Comparison of ENCODE assay signal across 13 cellular contexts in the genomic region with DNA sequence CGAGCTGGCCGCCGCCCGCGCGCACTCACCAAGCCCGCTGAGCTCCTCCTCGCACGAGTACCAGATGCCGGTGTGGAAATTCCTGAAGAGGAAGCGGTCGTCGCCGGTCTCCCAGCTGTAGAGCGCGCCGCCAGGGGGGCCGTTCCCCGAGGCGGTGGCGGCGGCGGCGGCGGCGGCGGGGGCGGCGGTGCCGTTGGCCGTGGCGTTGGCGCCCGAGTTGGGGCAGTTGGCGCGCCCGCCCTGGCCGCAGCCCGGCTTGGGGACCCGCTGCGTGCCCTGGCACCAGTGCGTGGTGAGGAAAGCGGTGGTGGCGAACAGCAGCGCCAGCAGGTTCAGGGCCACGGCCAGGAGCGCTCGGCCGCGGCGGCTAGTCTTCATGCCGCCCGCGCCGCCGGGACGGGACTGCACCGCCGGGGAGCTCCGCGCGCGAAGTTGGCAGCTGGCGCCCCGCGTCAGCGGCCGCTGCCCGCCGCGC. TPM values are rescaled to one million over a fixed set of nuclear protein-coding genes. Genes with fewer than 3 reads are reported as not detected.
DNase-seq lines count a peak whose midpoint lies in the region; ATAC-seq, FAIRE-seq and TF ChIP-seq lines count a peak whose summit lies in the region.
"Had no signal": no experiment of that assay in that cellular context is flagged by ENCODE, and none has a peak within 500 bp of the region (broad histone marks: within the 10 kb centered on the region; RNA-seq: fewer than 3 reads in every experiment).

No MANE protein-coding gene starts in this region.

- peaks cover 0 to 3% (median 0%) of the 10 kb centered on the region in 8 donors for H3K9me3 Mint-ChIP-seq in CD4-positive, alpha-beta memory T cell
- H3K9me3 Mint-ChIP-seq: T-helper 1 cell treated with Interleukin-12 subunit alpha and Interleukin-12 subunit beta and Interleukin-4 antibody, amounts not matched to agents 30 μg/mL and 1 μg/mL, for 36 hours had no signal

- H4K8ac ChIP-seq in mesendoderm (ENCODE audit: low read depth, low read length) = no peak overlapping the region

- H3K4me2 ChIP-seq in A549 (peak overlapping the region; percentile 98), mesendoderm (ENCODE audit: low read length) (peak overlapping the region; percentile 52)

- H3K23ac ChIP-seq in mesendoderm (ENCODE audit: low read length) = no peak overlapping the region

- no peaks in the 10 kb centered on the region for H3K36me3 Mint-ChIP-seq in CD4-positive, alpha-beta memory T cell

- H4K5ac ChIP-seq in mesendoderm (ENCODE audit: low read length) = no peak overlapping the region

- H3K79me1 ChIP-seq in mesendoderm (ENCODE audit: low read length) = no peaks in the 10 kb centered on the region

- FAIRE-seq in A549 (lab: Jason Lieb, UNC) = no peak

- H3K36me3 ChIP-seq in colonic mucosa = no peaks in the 10 kb centered on the region
- no peaks in the 10 kb centered on the region for H3K36me3 ChIP-seq in mesendoderm (ENCODE audit: control insufficient read depth, insufficient read depth, low read length)
- H3K36me3 ChIP-seq in CD4-positive, alpha-beta memory T cell (ENCODE audit: insufficient read depth, low read length) = no peaks in the 10 kb centered on the region

- 10% methylated on average over 6 of the region's 71 CpGs for WGBS in A549 (ENCODE audit: missing lambda C conversion rate)
- WGBS in mesendoderm (ENCODE audit: extremely low coverage, insufficient coverage, low lambda C conversion rate) = no CpG with 5 or more reads among the region's 71 CpGs

- H3K18ac ChIP-seq in mesendoderm (ENCODE audit: low read length) = no peak overlapping the region

- H3K27me3 ChIP-seq in colonic mucosa = peaks cover 26% of the 10 kb centered on the region
- peaks cover 20% of the 10 kb centered on the region for H3K27me3 ChIP-seq in mesendoderm (ENCODE audit: insufficient read depth, low read length, poor library complexity)
- H3K27me3 ChIP-seq in CD4-positive, alpha-beta memory T cell (ENCODE audit: insufficient read depth, low read length) = peaks cover 30% of the 10 kb centered on the region

- DNase-seq in A549 (ENCODE audit: low read depth in 1 of 2, low spot score in 1 of 2) (peak in 1 of 2 experiments; percentile 23), GM13977 (ENCODE audit: low spot score) (peak; percentile 52), colonic mucosa (no peak), mesendoderm (peak; percentile 21), amniotic stem cell (lab: John Stamatoyannopoulos, UW) (no peak)
- DNase-seq in activated CD4-positive, CD25-positive, alpha-beta regulatory T cell treated with anti-CD3 and anti-CD28 coated beads, Interleukin-2, amount 50 U/mL, for 72 hours = no peak
- no peak for DNase-seq in stimulated activated naive CD4-positive, alpha-beta T cell (lab: John Stamatoyannopoulos, UW)
- DNase-seq in CD4-positive, alpha-beta memory T cell = no peak
- DNase-seq: activated effector memory CD4-positive, alpha-beta T cell treated with anti-CD3 and anti-CD28 coated beads, Interleukin-2, amount 50 U/mL, for 16 hours; DMS79 treated with DMSO at 0.1 percent for 48 hours; NCI-H2081 treated with DMSO at 0.1 percent for 48 hours had no signal

- no peak overlapping the region for H2BK120ac ChIP-seq in mesendoderm (ENCODE audit: low read depth, low read length)

- H3K27ac ChIP-seq in A549 (no peak overlapping the region; a peak in 1 of 6 replicates), colonic mucosa (no peak overlapping the region), mesendoderm (ENCODE audit: low read depth, low read length) (no peak overlapping the region)
- no peak overlapping the region for H3K27ac ChIP-seq in CD4-positive, alpha-beta memory T cell (ENCODE audit: low read depth, low read length)
- H3K27ac ChIP-seq: parathyroid adenoma had no signal

- no peak overlapping the region for H3K9ac ChIP-seq in colonic mucosa (ENCODE audit: low read depth in 2 of 2, low read length in 2 of 2)
- no peak overlapping the region for H3K9ac ChIP-seq in mesendoderm (ENCODE audit: low read length)
- H3K9ac ChIP-seq: parathyroid adenoma had no signal

- CTCF ChIA-PET in A549 (lab: Yijun Ruan, JAX) = interaction anchor here (0.8 to 3.1 kb wide), 5 partner anchors 11 to 423 kb away, joined by 3 to 13 read pairs (median 5); no protein-coding TSS in a partner anchor
- CTCF ChIA-PET in CD4-positive, alpha-beta memory T cell (lab: Charles Lee; ENCODE audit: partially characterized antibody) = no interaction called here

- H3K4me3 ChIP-seq in A549 = peak overlapping the region; percentile 47
- H3K4me3 ChIP-seq in colonic mucosa = peak overlapping the region; percentile 7
- H3K4me3 ChIP-seq in mesendoderm (ENCODE audit: low read length) = no peak overlapping the region
- no peak overlapping the region for H3K4me3 ChIP-seq in CD4-positive, alpha-beta memory T cell (ENCODE audit: low read length in 2 of 2)

- no peak for TF ChIP-seq POLR2A in A549 (IDR thresholded peaks at IDR 0.05; ENCODE audit: low read length)

- TF ChIP-seq CTCF in A549 (IDR thresholded peaks at IDR 0.05) (no peak), GM13977 (IDR thresholded peaks at IDR 0.05; ENCODE audit: extremely low read depth, insufficient read depth, missing control alignments) (no peak), colonic mucosa (IDR thresholded peaks at IDR 0.05) (no peak)

- TF ChIP-seq RAD21 in A549 (conservative IDR thresholded peaks at IDR 0.05 in 1 of 2, IDR thresholded peaks at IDR 0.05 in 1 of 2) = no peak

- no peak overlapping the region for H3K27ac Mint-ChIP-seq in CD4-positive, alpha-beta memory T cell
- H3K27ac Mint-ChIP-seq: T-helper 1 cell treated with Interleukin-12 subunit alpha and Interleukin-12 subunit beta and Interleukin-4 antibody, amounts not matched to agents 30 μg/mL and 1 μg/mL, for 36 hours had no signal

- H3K4me1 ChIP-seq in A549 (peaks cover 4% of the 10 kb centered on the region; the same call in 1 of the 3 replicates), colonic mucosa (no peaks in the 10 kb centered on the region), mesendoderm (ENCODE audit: control insufficient read depth, low read depth, low read length) (no peaks in the 10 kb centered on the region)
- H3K4me1 ChIP-seq in CD4-positive, alpha-beta memory T cell (ENCODE audit: insufficient read depth, low read length) = no peaks in the 10 kb centered on the region
- H3K4me1 ChIP-seq: parathyroid adenoma had no signal

- in situ Hi-C loops in GM13977 (cut with MboI; ENCODE audit: low pct_unique_long_range_greater_than_20kb, low sequenced_read_pairs, unreplicated experiment) = no loop called here

- intact Hi-C loops in colonic mucosa (cut with DNase I) = no loop called here
- intact Hi-C loops in CD4-positive, alpha-beta memory T cell (cut with micrococcal nuclease) = no loop called here

- no peak overlapping the region for H2BK5ac ChIP-seq in mesendoderm (ENCODE audit: low read length)

- no peak overlapping the region for H3K4me3 Mint-ChIP-seq in CD4-positive, alpha-beta memory T cell
- H3K4me3 Mint-ChIP-seq: T-helper 1 cell treated with Interleukin-12 subunit alpha and Interleukin-12 subunit beta and Interleukin-4 antibody, amounts not matched to agents 30 μg/mL and 1 μg/mL, for 36 hours had no signal

- H3K27me3 Mint-ChIP-seq in CD4-positive, alpha-beta memory T cell = peaks cover 37 to 38% of the 10 kb centered on the region in 2 donors

- no peak overlapping the region for H2AK5ac ChIP-seq in mesendoderm (ENCODE audit: low read length)

- POLR2A ChIA-PET in A549 (lab: Yijun Ruan, JAX) = no interaction called here
- POLR2A ChIA-PET in CD4-positive, alpha-beta memory T cell (lab: Charles Lee; ENCODE audit: partially characterized antibody) = no interaction called here

- H3K56ac ChIP-seq in mesendoderm (ENCODE audit: low read length) = no peak overlapping the region

- no peaks in the 10 kb centered on the region for H3K79me2 ChIP-seq in mesendoderm (ENCODE audit: control insufficient read depth, insufficient read depth, low read length)
- H3K79me2 ChIP-seq: parathyroid adenoma had no signal

- TF ChIP-seq EP300 in A549 (IDR thresholded peaks at IDR 0.05) = no peak

- no peak overlapping the region for H3K4ac ChIP-seq in mesendoderm (ENCODE audit: low read depth, low read length)

- H3K4me1 Mint-ChIP-seq in CD4-positive, alpha-beta memory T cell = peaks cover 5 to 14% (median 7%) of the 10 kb centered on the region in 4 donors

- no peak overlapping the region for H2BK15ac ChIP-seq in mesendoderm (replicated peaks; ENCODE audit: low read depth)

- H3K9me3 ChIP-seq in A549 (no peaks in the 10 kb centered on the region), colonic mucosa (no peaks in the 10 kb centered on the region)
- no peaks in the 10 kb centered on the region for H3K9me3 ChIP-seq in CD4-positive, alpha-beta memory T cell (ENCODE audit: control insufficient read depth in 1 of 2, low read length in 2 of 2)

- ATAC-seq in A549 = no peak

TF ChIP-seq in A549, 52 proteins besides CTCF, POLR2A, EP300 and RAD21 (continues in another document):
- TF ChIP-seq PBX3 (IDR thresholded peaks at IDR 0.05) = no peak
- no peak for TF ChIP-seq NPAS2 (CRISPR knock-in tag; IDR thresholded peaks at IDR 0.05; ENCODE audit: borderline replicate concordance)
- no peak for TF ChIP-seq JUNB (IDR thresholded peaks at IDR 0.05)
- TF ChIP-seq MAFK (IDR thresholded peaks at IDR 0.05; ENCODE audit: partially characterized antibody) = no peak
- no peak for TF ChIP-seq MYC (IDR thresholded peaks at IDR 0.05; ENCODE audit: borderline replicate concordance, low read length)
- TF ChIP-seq CHD4 (IDR thresholded peaks at IDR 0.05; ENCODE audit: borderline replicate concordance) = no peak
- no peak for TF ChIP-seq HES2 (IDR thresholded peaks at IDR 0.05)

RNA-seq across cellular contexts. Expression of gene GSG1L, which starts 0.4 kb away (rescaled TPM):
- polyA plus RNA-seq in A549 (2011; rRNA removed) (not detected in 2 replicates), A549 (2017; fragmentation: RNase III; extraction: RNeasy Plus Mini Kit Qiagen cat#74134 plus additional on column Dnase treatment) (not detected in 3 replicates)
- not detected in 2 replicates for polyA plus RNA-seq in A549 (2012; cell fraction: cytosol; rRNA removed)
- not detected in 2 replicates for polyA plus RNA-seq in A549 (2012; cell fraction: nucleus; rRNA removed)
- not detected in 2 replicates for polyA minus RNA-seq in A549 (2011; rRNA and poly(A)+ RNA removed)
- under 1 TPM; 0.13 to 0.15 TPM for total RNA-seq in colonic mucosa
- 0.22 TPM for polyA plus RNA-seq in mesendoderm (2013, experiment 1 of 2)
- 0.15 TPM for polyA plus RNA-seq in mesendoderm (2013, experiment 2 of 2)
- not detected for total RNA-seq in CD4-positive, alpha-beta memory T cell
- under 1 TPM in 1 of 2 donors, not detected in 1; 0.27 TPM for polyA plus RNA-seq in CD4-positive, alpha-beta memory T cell

Comparison
In these comparisons a context has a peak if more than half of its experiments do, and no peak if none do; other contexts are left out.
1. DNase-seq: peak in GM13977 (single experiment) and mesendoderm (single experiment); none in colonic mucosa (single experiment), amniotic stem cell (single experiment), activated CD4-positive, CD25-positive, alpha-beta regulatory T cell treated with anti-CD3 and anti-CD28 coated beads, Interleukin-2, amount 50 U/mL, for 72 hours (single experiment), stimulated activated naive CD4-positive, alpha-beta T cell (0 of 6) and CD4-positive, alpha-beta memory T cell (0 of 5).
2. H3K4me3 ChIP-seq: peak in A549 (single experiment) and colonic mucosa (single experiment); none in mesendoderm (single experiment) and CD4-positive, alpha-beta memory T cell (0 of 2).